In the genomic region with DNA sequence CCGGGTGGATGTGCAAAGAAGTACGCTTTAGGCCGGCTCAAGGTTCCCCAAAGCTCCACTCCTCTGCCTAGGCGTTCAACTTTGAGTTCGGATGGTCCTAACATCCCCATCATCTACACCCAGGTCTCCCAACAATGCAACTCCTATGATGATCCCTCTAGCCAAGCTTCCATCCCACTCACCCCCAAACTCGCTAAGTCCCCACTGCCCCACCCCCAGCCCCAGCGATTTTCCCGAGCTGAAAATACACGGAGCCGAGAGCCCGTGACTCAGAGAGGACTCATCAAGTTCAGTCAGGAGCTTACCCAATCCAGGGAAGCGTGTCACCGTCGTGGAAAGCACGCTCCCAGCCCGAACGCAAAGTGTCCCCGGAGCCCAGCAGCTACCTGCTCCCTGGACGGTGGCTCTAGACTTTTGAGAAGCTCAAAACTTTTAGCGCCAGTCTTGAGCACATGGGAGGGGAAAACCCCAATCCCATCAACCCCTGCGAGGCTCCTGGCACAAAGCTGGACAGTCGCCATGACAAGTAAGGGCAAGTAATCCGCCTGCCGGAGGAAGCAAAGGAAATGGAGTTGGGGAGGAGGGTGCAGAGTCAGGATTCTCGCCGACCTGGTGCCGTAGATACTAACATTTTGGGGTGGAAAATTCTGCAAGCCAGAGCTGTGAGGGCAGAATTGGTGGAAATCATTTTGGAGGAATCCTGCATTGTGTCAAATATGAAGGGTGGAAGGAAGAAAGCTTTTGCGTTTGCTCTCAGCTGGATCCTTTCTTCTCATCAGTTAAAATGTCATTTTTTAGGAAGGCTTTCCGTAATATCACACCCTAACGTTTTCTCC, we compare ENCODE assay signal across 2 cellular contexts.
TF ChIP-seq lines count a peak whose summit lies in the region.

TSS of gene TP53 (minus strand) at position 419 of the 836 bp plus-strand sequence. CDS start 10,896 bp downstream, outside the sequence.

TF ChIP-seq in HEK293, 187 proteins besides CTCF, POLR2A, EP300 and RAD21 (continued from another document and continues in another):
- TF ChIP-seq ZNF24 (tag by site-specific recombination; IDR thresholded peaks at IDR 0.05) (peak; percentile 54; the same call in 1 of the 2 replicates), ZNF658 (tag by site-specific recombination; IDR thresholded peaks at IDR 0.05) (no peak), TCF7L2 (IDR thresholded peaks at IDR 0.05; ENCODE audit: borderline replicate concordance, low read depth, low read length) (no peak), PRDM2 (tag by site-specific recombination; IDR thresholded peaks at IDR 0.05; ENCODE audit: borderline replicate concordance) (no peak), ZNF621 (tag by site-specific recombination; IDR thresholded peaks at IDR 0.05) (no peak), ZNF707 (tag by site-specific recombination; IDR thresholded peaks at IDR 0.05) (no peak), ZNF585B (tag by site-specific recombination; IDR thresholded peaks at IDR 0.05) (no peak), MZF1 (tag by site-specific recombination; IDR thresholded peaks at IDR 0.05; ENCODE audit: borderline replicate concordance) (no peak), ZNF266 (tag by site-specific recombination; IDR thresholded peaks at IDR 0.05; ENCODE audit: low read depth) (no peak), WT1 (tag by site-specific recombination; IDR thresholded peaks at IDR 0.05) (peak; percentile 32; the same call in 1 of the 2 replicates), ZNF580 (tag by site-specific recombination; IDR thresholded peaks at IDR 0.05) (no peak), YY1 (tag by site-specific recombination; IDR thresholded peaks at IDR 0.05) (peak; percentile 98), SP3 (tag by site-specific recombination; IDR thresholded peaks at IDR 0.05) (peak; percentile 80), ZNF677 (tag by site-specific recombination; IDR thresholded peaks at IDR 0.05) (no peak), ZFP37 (tag by site-specific recombination; IDR thresholded peaks at IDR 0.05) (no peak), SETDB1 (IDR thresholded peaks at IDR 0.05; ENCODE audit: insufficient read length, low read length) (no peak)
- TF ChIP-seq, protein P1, sequence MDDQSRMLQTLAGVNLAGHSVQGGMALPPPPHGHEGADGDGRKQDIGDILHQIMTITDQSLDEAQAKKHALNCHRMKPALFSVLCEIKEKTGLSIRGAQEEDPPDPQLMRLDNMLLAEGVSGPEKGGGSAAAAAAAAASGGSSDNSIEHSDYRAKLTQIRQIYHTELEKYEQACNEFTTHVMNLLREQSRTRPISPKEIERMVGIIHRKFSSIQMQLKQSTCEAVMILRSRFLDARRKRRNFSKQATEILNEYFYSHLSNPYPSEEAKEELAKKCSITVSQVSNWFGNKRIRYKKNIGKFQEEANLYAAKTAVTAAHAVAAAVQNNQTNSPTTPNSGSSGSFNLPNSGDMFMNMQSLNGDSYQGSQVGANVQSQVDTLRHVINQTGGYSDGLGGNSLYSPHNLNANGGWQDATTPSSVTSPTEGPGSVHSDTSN (CRISPR knock-in tag; IDR thresholded peaks at IDR 0.05), result no peak
- TF ChIP-seq, protein P2, sequence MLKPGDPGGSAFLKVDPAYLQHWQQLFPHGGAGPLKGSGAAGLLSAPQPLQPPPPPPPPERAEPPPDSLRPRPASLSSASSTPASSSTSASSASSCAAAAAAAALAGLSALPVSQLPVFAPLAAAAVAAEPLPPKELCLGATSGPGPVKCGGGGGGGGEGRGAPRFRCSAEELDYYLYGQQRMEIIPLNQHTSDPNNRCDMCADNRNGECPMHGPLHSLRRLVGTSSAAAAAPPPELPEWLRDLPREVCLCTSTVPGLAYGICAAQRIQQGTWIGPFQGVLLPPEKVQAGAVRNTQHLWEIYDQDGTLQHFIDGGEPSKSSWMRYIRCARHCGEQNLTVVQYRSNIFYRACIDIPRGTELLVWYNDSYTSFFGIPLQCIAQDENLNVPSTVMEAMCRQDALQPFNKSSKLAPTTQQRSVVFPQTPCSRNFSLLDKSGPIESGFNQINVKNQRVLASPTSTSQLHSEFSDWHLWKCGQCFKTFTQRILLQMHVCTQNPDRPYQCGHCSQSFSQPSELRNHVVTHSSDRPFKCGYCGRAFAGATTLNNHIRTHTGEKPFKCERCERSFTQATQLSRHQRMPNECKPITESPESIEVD (tag by site-specific recombination; IDR thresholded peaks at IDR 0.05), result no peak

TF ChIP-seq in GM12878, 131 proteins besides CTCF, POLR2A, EP300 and RAD21 (continued from another document):
- TF ChIP-seq, protein P3, sequence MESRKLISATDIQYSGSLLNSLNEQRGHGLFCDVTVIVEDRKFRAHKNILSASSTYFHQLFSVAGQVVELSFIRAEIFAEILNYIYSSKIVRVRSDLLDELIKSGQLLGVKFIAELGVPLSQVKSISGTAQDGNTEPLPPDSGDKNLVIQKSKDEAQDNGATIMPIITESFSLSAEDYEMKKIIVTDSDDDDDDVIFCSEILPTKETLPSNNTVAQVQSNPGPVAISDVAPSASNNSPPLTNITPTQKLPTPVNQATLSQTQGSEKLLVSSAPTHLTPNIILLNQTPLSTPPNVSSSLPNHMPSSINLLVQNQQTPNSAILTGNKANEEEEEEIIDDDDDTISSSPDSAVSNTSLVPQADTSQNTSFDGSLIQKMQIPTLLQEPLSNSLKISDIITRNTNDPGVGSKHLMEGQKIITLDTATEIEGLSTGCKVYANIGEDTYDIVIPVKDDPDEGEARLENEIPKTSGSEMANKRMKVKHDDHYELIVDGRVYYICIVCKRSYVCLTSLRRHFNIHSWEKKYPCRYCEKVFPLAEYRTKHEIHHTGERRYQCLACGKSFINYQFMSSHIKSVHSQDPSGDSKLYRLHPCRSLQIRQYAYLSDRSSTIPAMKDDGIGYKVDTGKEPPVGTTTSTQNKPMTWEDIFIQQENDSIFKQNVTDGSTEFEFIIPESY (IDR thresholded peaks at IDR 0.05), result no peak
- TF ChIP-seq SP1 (IDR thresholded peaks at IDR 0.05; ENCODE audit: low read depth, low read length), result peak; percentile 31
- no peak for TF ChIP-seq DPF2 (IDR thresholded peaks at IDR 0.05)
- TF ChIP-seq CREM (IDR thresholded peaks at IDR 0.05; ENCODE audit: low read depth), result peak; percentile 62
- peak; percentile 53 for TF ChIP-seq NBN (IDR thresholded peaks at IDR 0.05)
